In genomic region chr10:44847110-44847509, GRCh38 we compare ENCODE assay signal across 35 cellular contexts.
DNase-seq lines count a peak whose midpoint lies in the region; ATAC-seq and TF ChIP-seq lines count a peak whose summit lies in the region.
"Had no signal": no experiment of that assay in that cellular context is flagged by ENCODE, and none has a peak within 500 bp of the region (broad histone marks: within the 10 kb centered on the region; RNA-seq: fewer than 3 reads in every experiment).

No MANE protein-coding gene starts in this region.

- no peaks in the 10 kb centered on the region for H3K79me1 ChIP-seq in trophoblast cell (ENCODE audit: low read length)

- TF ChIP-seq EP300 in esophagus muscularis mucosa (IDR thresholded peaks at IDR 0.05): no peak

- no peaks in the 10 kb centered on the region for H3K4me1 Mint-ChIP-seq in activated CD4-positive, alpha-beta T cell treated with anti-CD3 and anti-CD28 coated beads, Interleukin-2, amount 10 ng/mL, durations not matched to agents 24 days and 14 days
- H3K4me1 Mint-ChIP-seq: B cell; CD14-positive monocyte; CD4-positive, alpha-beta memory T cell; CD4-positive, CD25-positive, alpha-beta regulatory T cell; CD8-positive, alpha-beta memory T cell had no signal

- H3K4ac ChIP-seq in trophoblast cell (ENCODE audit: low read depth, low read length): no peak overlapping the region

- H3K14ac ChIP-seq in trophoblast cell (ENCODE audit: low read length): no peak overlapping the region

- H3K9ac ChIP-seq in trophoblast cell (ENCODE audit: low read length): no peak overlapping the region
- H3K9ac ChIP-seq: BLaER1; BLaER1 treated with 17β-estradiol and CSF1 and Interleukin-3, amounts not matched to agents 10 nM and 100 nM had no signal

- no peak for TF ChIP-seq CTCF in esophagus muscularis mucosa (IDR thresholded peaks at IDR 0.05)

- H3K27me3 ChIP-seq in esophagus muscularis mucosa (no peaks in the 10 kb centered on the region), trophoblast cell (ENCODE audit: insufficient read depth, low read length) (no peaks in the 10 kb centered on the region)
- H3K27me3 ChIP-seq: BE2C; BLaER1; BLaER1 treated with 17β-estradiol and CSF1 and Interleukin-3, amounts not matched to agents 10 nM and 100 nM had no signal

- peaks cover 0 to 6% (median 0%) of the 10 kb centered on the region in 4 donors for H3K9me3 ChIP-seq in esophagus muscularis mucosa
- peaks cover 2% of the 10 kb centered on the region for H3K9me3 ChIP-seq in trophoblast cell (ENCODE audit: insufficient read depth, low read depth, low read length)
- H3K9me3 ChIP-seq: A549, BE2C, Caco-2 had no signal

- H3K9me3 Mint-ChIP-seq in activated CD4-positive, alpha-beta T cell treated with anti-CD3 and anti-CD28 coated beads, Interleukin-2, amount 10 ng/mL, durations not matched to agents 24 days and 14 days: no peaks in the 10 kb centered on the region
- H3K9me3 Mint-ChIP-seq: CD4-positive, alpha-beta memory T cell; CD4-positive, alpha-beta T cell; CD8-positive, alpha-beta T cell had no signal

- 98% methylated on average over 2 of the region's 3 CpGs for WGBS in esophagus muscularis mucosa
- WGBS in trophoblast cell (ENCODE audit: extremely low coverage, insufficient coverage, insufficient read length): no CpG with 5 or more reads among the region's 3 CpGs

- no peak overlapping the region for H2AK5ac ChIP-seq in trophoblast cell (ENCODE audit: low read length)

- H4K91ac ChIP-seq in trophoblast cell (ENCODE audit: low read depth, low read length): no peak overlapping the region

- H2AFZ ChIP-seq in trophoblast cell (ENCODE audit: insufficient read depth, low read length, poor library complexity): no peak overlapping the region

- H3K4me1 ChIP-seq in esophagus muscularis mucosa (no peaks in the 10 kb centered on the region), trophoblast cell (ENCODE audit: control insufficient read depth in 1 of 2, insufficient read depth in 2 of 2, low read length in 2 of 2) (no peaks in the 10 kb centered on the region)
- H3K4me1 ChIP-seq: A549, BE2C, BLaER1, Caco-2 had no signal

- H4K8ac ChIP-seq in trophoblast cell (ENCODE audit: low read depth, low read length): no peak overlapping the region

- H2BK5ac ChIP-seq in trophoblast cell (ENCODE audit: low read depth, low read length, poor library complexity): no peak overlapping the region

- no peak overlapping the region for H3K4me2 ChIP-seq in trophoblast cell (ENCODE audit: low read length)
- H3K4me2 ChIP-seq: A549; BLaER1; BLaER1 treated with 17β-estradiol and CSF1 and Interleukin-3, amounts not matched to agents 10 nM and 100 nM had no signal

- H3K36me3 Mint-ChIP-seq in activated CD4-positive, alpha-beta T cell treated with anti-CD3 and anti-CD28 coated beads, Interleukin-2, amount 10 ng/mL, durations not matched to agents 24 days and 14 days (ENCODE audit: low read depth): no peaks in the 10 kb centered on the region
- H3K36me3 Mint-ChIP-seq: CD14-positive monocyte; CD4-positive, alpha-beta memory T cell; CD4-positive, CD25-positive, alpha-beta regulatory T cell; CD8-positive, alpha-beta memory T cell; CD8-positive, alpha-beta T cell had no signal

- peak overlapping the region; percentile 76 for H3K23ac ChIP-seq in trophoblast cell (ENCODE audit: low read length)

- no peak overlapping the region for H3K18ac ChIP-seq in trophoblast cell (ENCODE audit: low read length)

- H3K36me3 ChIP-seq in esophagus muscularis mucosa (no peaks in the 10 kb centered on the region), trophoblast cell (ENCODE audit: control insufficient read depth in 1 of 2, insufficient read depth in 2 of 2, low read length in 2 of 2) (no peaks in the 10 kb centered on the region)
- H3K36me3 ChIP-seq: BE2C; BLaER1; BLaER1 treated with 17β-estradiol and CSF1 and Interleukin-3, amounts not matched to agents 10 nM and 100 nM had no signal

- H3K27ac ChIP-seq in esophagus muscularis mucosa (replicated peaks in 1 of 4) (no peak overlapping the region), trophoblast cell (ENCODE audit: low read depth, low read length) (no peak overlapping the region)
- H3K27ac ChIP-seq: 22Rv1; A549; BLaER1; BLaER1 treated with 17β-estradiol and CSF1 and Interleukin-3, amounts not matched to agents 10 nM and 100 nM; C4-2B had no signal

- H3K4me3 Mint-ChIP-seq in activated CD4-positive, alpha-beta T cell treated with anti-CD3 and anti-CD28 coated beads, Interleukin-2, amount 10 ng/mL, durations not matched to agents 24 days and 14 days: no peak overlapping the region
- H3K4me3 Mint-ChIP-seq: B cell; CD14-positive monocyte; CD4-positive, alpha-beta memory T cell; CD4-positive, alpha-beta T cell; CD4-positive, CD25-positive, alpha-beta regulatory T cell; CD8-positive, alpha-beta T cell had no signal

- TF ChIP-seq POLR2A in esophagus muscularis mucosa (IDR thresholded peaks at IDR 0.05; ENCODE audit: low read depth): no peak

- no peak overlapping the region for H3K27ac Mint-ChIP-seq in activated CD4-positive, alpha-beta T cell treated with anti-CD3 and anti-CD28 coated beads, Interleukin-2, amount 10 ng/mL, durations not matched to agents 24 days and 14 days
- H3K27ac Mint-ChIP-seq: B cell; CD14-positive monocyte; CD4-positive, alpha-beta memory T cell; CD4-positive, alpha-beta T cell; CD4-positive, CD25-positive, alpha-beta regulatory T cell; CD8-positive, alpha-beta memory T cell; CD8-positive, alpha-beta T cell had no signal

- H2BK120ac ChIP-seq in trophoblast cell (ENCODE audit: insufficient read depth, low read length, poor library complexity): no peak overlapping the region

- DNase-seq in esophagus muscularis mucosa (ENCODE audit: extremely low spot score): peak; percentile 92
- DNase-seq in islet precursor cell: peak; percentile 14
- no peak for DNase-seq in trophoblast cell
- peak; percentile 10 for DNase-seq in sciatic nerve (ENCODE audit: low spot score)
- DNase-seq in activated CD4-positive, alpha-beta T cell treated with anti-CD3 and anti-CD28 coated beads, Interleukin-2, amount 10 ng/mL, durations not matched to agents 24 days and 14 days: no peak
- no peak for DNase-seq in activated CD8-positive, alpha-beta memory T cell treated with anti-CD3 and anti-CD28 coated beads, Interleukin-2, amount 50 U/mL, for 48 hours
- DNase-seq: 8988T; ACHN; AML-193; BE2C; C1 segment of cervical spinal cord; Caco-2; Calu3; CD4-positive, alpha-beta memory T cell; CD4-positive, alpha-beta T cell; CD4-positive, CD25-positive, alpha-beta regulatory T cell; CD8-positive, alpha-beta memory T cell; CD8-positive, alpha-beta T cell; COR-L47; DMS 273 treated with DMSO at 0.1 percent for 48 hours; DMS153; DMS53; DMS79; DMS79 treated with DMSO at 0.1 percent for 48 hours; DND-41; EL had no signal

- no peak overlapping the region for H2BK12ac ChIP-seq in trophoblast cell (ENCODE audit: low read length)

- H3K79me2 ChIP-seq in trophoblast cell (ENCODE audit: control insufficient read depth, insufficient read depth, low read length, poor library complexity): no peaks in the 10 kb centered on the region

- no peak overlapping the region for H3K4me3 ChIP-seq in esophagus muscularis mucosa
- no peak overlapping the region for H3K4me3 ChIP-seq in trophoblast cell (ENCODE audit: low read depth, low read length)
- H3K4me3 ChIP-seq: A549; BLaER1; BLaER1 treated with 17β-estradiol and CSF1 and Interleukin-3, amounts not matched to agents 10 nM and 100 nM had no signal

- intact Hi-C loops in esophagus muscularis mucosa (cut with DNase I): no loop called here
- intact Hi-C loops in sciatic nerve (cut with DNase I): no loop called here
- intact Hi-C loops in activated CD4-positive, alpha-beta T cell treated with anti-CD3 and anti-CD28 coated beads, Interleukin-2, amount 10 ng/mL, durations not matched to agents 24 days and 14 days (cut with micrococcal nuclease): no loop called here

- H3K27me3 Mint-ChIP-seq in activated CD4-positive, alpha-beta T cell treated with anti-CD3 and anti-CD28 coated beads, Interleukin-2, amount 10 ng/mL, durations not matched to agents 24 days and 14 days: peaks cover 2% of the 10 kb centered on the region
- H3K27me3 Mint-ChIP-seq: CD4-positive, alpha-beta T cell; CD4-positive, CD25-positive, alpha-beta regulatory T cell had no signal

- no peak for ATAC-seq in sciatic nerve
- ATAC-seq in HG02840 (IDR thresholded peaks at IDR 0.05; ENCODE audit: low FRiP score, unreplicated experiment): no peak
- ATAC-seq in HG02588 (IDR thresholded peaks at IDR 0.05; ENCODE audit: unreplicated experiment): no peak
- ATAC-seq: A549; CD8-positive, alpha-beta T cell had no signal

- no peak overlapping the region for H4K12ac ChIP-seq in trophoblast cell (ENCODE audit: low read depth, low read length)

Comparison
In these comparisons a context has a peak if more than half of its experiments do, and no peak if none do; other contexts are left out.
1. DNase-seq: peak in esophagus muscularis mucosa (single experiment), islet precursor cell (single experiment) and sciatic nerve (single experiment); none in trophoblast cell (0 of 2), activated CD4-positive, alpha-beta T cell treated with anti-CD3 and anti-CD28 coated beads, Interleukin-2, amount 10 ng/mL, durations not matched to agents 24 days and 14 days (single experiment) and activated CD8-positive, alpha-beta memory T cell treated with anti-CD3 and anti-CD28 coated beads, Interleukin-2, amount 50 U/mL, for 48 hours (single experiment).